ENCODE assay signal across 8 cellular contexts in genomic region chr3:194577985-194578905, GRCh38. TPM values are rescaled to one million over a fixed set of nuclear protein-coding genes. Genes with fewer than 3 reads are reported as not detected.
DNase-seq lines count a peak whose midpoint lies in the region; ATAC-seq and TF ChIP-seq lines count a peak whose summit lies in the region.

No MANE protein-coding gene starts in this region.

- DNase-seq in T1000 (lab: John Stamatoyannopoulos, UW) (peak; percentile 31), NCI-H69 (lab: John Stamatoyannopoulos, UW) (no peak)
- peak; percentile 16 for DNase-seq in stimulated activated CD8-positive, alpha-beta memory T cell treated with anti-CD3 and anti-CD28 coated beads, Interleukin-4, amount 100 ng/mL, for 24 hours (ENCODE audit: low read depth)

- H3K27me3 ChIP-seq in gastroesophageal sphincter, result peaks cover 9% of the 10 kb centered on the region

- no peak for TF ChIP-seq POLR2A in gastroesophageal sphincter (IDR thresholded peaks at IDR 0.05)

- POLR2A ChIA-PET in HEK293 (lab: Yijun Ruan, JAX), result interaction anchor here (0.8 kb wide), 1 partner anchor 95 kb away, joined by 3 read pairs; no protein-coding TSS in a partner anchor

- H3K36me3 ChIP-seq in HEK293 (ENCODE audit: control insufficient read depth in 2 of 2, insufficient read depth in 1 of 2, low read length in 2 of 2), result no peaks in the 10 kb centered on the region
- H3K36me3 ChIP-seq in gastroesophageal sphincter, result no peaks in the 10 kb centered on the region

- CTCF ChIA-PET in HEK293 (lab: Yijun Ruan, JAX), result no interaction called here

- H3K9me3 ChIP-seq in HEK293 (ENCODE audit: control insufficient read depth, insufficient read depth, low read depth, low read length), result no peaks in the 10 kb centered on the region
- H3K9me3 ChIP-seq in gastroesophageal sphincter, result no peaks in the 10 kb centered on the region

- no peak overlapping the region for H3K4me3 ChIP-seq in HEK293 (ENCODE audit: low read depth, low read length)
- H3K4me3 ChIP-seq in gastroesophageal sphincter, result no peak overlapping the region

- 40 to 53% methylated on average over 5 to 6 of the region's 9 CpGs for WGBS in gastroesophageal sphincter (ENCODE audit: low coverage in 1 of 2), 2 donors

- TF ChIP-seq CTCF in HEK293 (tag by site-specific recombination; IDR thresholded peaks at IDR 0.05) (no peak), gastroesophageal sphincter (IDR thresholded peaks at IDR 0.05) (no peak)

- peak; percentile 58 for ATAC-seq in gastroesophageal sphincter
- no peak for ATAC-seq in HG03095 (IDR thresholded peaks at IDR 0.05; ENCODE audit: unreplicated experiment)
- no peak for ATAC-seq in GM21360 (IDR thresholded peaks at IDR 0.05; ENCODE audit: unreplicated experiment)
- no peak for ATAC-seq in GM21381 (IDR thresholded peaks at IDR 0.05; ENCODE audit: unreplicated experiment)

- H3K4me1 ChIP-seq in HEK293 (ENCODE audit: control insufficient read depth, insufficient read depth, low read length) (no peaks in the 10 kb centered on the region), gastroesophageal sphincter (peaks cover 0 to 2% (median 0%) of the 10 kb centered on the region in 3 donors)

- H3K27ac ChIP-seq in HEK293 (ENCODE audit: extremely low read depth, low read depth, low read length) (no peak overlapping the region), gastroesophageal sphincter (no peak overlapping the region)

- no peak for TF ChIP-seq EP300 in gastroesophageal sphincter (IDR thresholded peaks at IDR 0.05)

TF ChIP-seq in HEK293, 187 proteins besides CTCF, POLR2A, EP300 and RAD21 (continues in another document):
- TF ChIP-seq ZNF311 (tag by site-specific recombination; IDR thresholded peaks at IDR 0.05; ENCODE audit: borderline replicate concordance) (no peak), ZNF548 (tag by site-specific recombination; IDR thresholded peaks at IDR 0.05) (no peak), KLF9 (tag by site-specific recombination; IDR thresholded peaks at IDR 0.05; ENCODE audit: low read depth) (no peak), ZBTB21 (tag by site-specific recombination; IDR thresholded peaks at IDR 0.05) (0 out of 2 replicates have a peak, but pooled peaks have one; percentile 28), SP3 (tag by site-specific recombination; IDR thresholded peaks at IDR 0.05) (no peak), ZIC2 (tag by site-specific recombination; IDR thresholded peaks at IDR 0.05) (0 out of 2 replicates have a peak, but pooled peaks have one; percentile 28), TCF7L2 (IDR thresholded peaks at IDR 0.05; ENCODE audit: borderline replicate concordance, low read depth, low read length) (no peak), ZSCAN5A (tag by site-specific recombination; IDR thresholded peaks at IDR 0.05) (no peak), ZEB2 (tag by site-specific recombination; IDR thresholded peaks at IDR 0.05) (no peak; the same call in 1 of the 2 replicates), ZNF791 (tag by site-specific recombination; IDR thresholded peaks at IDR 0.05) (no peak), ZNF366 (tag by site-specific recombination; conservative IDR thresholded peaks at IDR 0.05) (0 out of 2 replicates have a peak, but pooled peaks have one; percentile 28), ZNF37A (tag by site-specific recombination; IDR thresholded peaks at IDR 0.05) (no peak), HOXD13 (CRISPR knock-in tag; IDR thresholded peaks at IDR 0.05; ENCODE audit: borderline replicate concordance) (no peak), SCRT2 (tag by site-specific recombination; IDR thresholded peaks at IDR 0.05) (no peak), HOXC10 (CRISPR knock-in tag; IDR thresholded peaks at IDR 0.05) (no peak), ZNF670 (tag by site-specific recombination; IDR thresholded peaks at IDR 0.05; ENCODE audit: low read depth) (no peak), ZNF223 (tag by site-specific recombination; IDR thresholded peaks at IDR 0.05) (no peak), ZFP69B (tag by site-specific recombination; IDR thresholded peaks at IDR 0.05) (peak; percentile 94), ZNF239 (tag by site-specific recombination; IDR thresholded peaks at IDR 0.05) (no peak), ZNF23 (tag by site-specific recombination; IDR thresholded peaks at IDR 0.05; ENCODE audit: borderline replicate concordance) (no peak), ZNF423 (tag by site-specific recombination; IDR thresholded peaks at IDR 0.05) (no peak), ZNF146 (tag by site-specific recombination; IDR thresholded peaks at IDR 0.05) (no peak), KLF8 (tag by site-specific recombination; IDR thresholded peaks at IDR 0.05) (no peak), OVOL3 (tag by site-specific recombination; IDR thresholded peaks at IDR 0.05) (no peak), HOXA7 (CRISPR knock-in tag; IDR thresholded peaks at IDR 0.05; ENCODE audit: borderline replicate concordance) (no peak), SP7 (tag by site-specific recombination; IDR thresholded peaks at IDR 0.05) (peak; percentile 75), ZNF777 (tag by site-specific recombination; IDR thresholded peaks at IDR 0.05; ENCODE audit: borderline replicate concordance) (no peak), GLIS1 (tag by site-specific recombination; IDR thresholded peaks at IDR 0.05) (peak; percentile 61; the same call in 1 of the 2 replicates), ZNF600 (tag by site-specific recombination; IDR thresholded peaks at IDR 0.05) (peak; percentile 94)
- TF ChIP-seq, protein P1, sequence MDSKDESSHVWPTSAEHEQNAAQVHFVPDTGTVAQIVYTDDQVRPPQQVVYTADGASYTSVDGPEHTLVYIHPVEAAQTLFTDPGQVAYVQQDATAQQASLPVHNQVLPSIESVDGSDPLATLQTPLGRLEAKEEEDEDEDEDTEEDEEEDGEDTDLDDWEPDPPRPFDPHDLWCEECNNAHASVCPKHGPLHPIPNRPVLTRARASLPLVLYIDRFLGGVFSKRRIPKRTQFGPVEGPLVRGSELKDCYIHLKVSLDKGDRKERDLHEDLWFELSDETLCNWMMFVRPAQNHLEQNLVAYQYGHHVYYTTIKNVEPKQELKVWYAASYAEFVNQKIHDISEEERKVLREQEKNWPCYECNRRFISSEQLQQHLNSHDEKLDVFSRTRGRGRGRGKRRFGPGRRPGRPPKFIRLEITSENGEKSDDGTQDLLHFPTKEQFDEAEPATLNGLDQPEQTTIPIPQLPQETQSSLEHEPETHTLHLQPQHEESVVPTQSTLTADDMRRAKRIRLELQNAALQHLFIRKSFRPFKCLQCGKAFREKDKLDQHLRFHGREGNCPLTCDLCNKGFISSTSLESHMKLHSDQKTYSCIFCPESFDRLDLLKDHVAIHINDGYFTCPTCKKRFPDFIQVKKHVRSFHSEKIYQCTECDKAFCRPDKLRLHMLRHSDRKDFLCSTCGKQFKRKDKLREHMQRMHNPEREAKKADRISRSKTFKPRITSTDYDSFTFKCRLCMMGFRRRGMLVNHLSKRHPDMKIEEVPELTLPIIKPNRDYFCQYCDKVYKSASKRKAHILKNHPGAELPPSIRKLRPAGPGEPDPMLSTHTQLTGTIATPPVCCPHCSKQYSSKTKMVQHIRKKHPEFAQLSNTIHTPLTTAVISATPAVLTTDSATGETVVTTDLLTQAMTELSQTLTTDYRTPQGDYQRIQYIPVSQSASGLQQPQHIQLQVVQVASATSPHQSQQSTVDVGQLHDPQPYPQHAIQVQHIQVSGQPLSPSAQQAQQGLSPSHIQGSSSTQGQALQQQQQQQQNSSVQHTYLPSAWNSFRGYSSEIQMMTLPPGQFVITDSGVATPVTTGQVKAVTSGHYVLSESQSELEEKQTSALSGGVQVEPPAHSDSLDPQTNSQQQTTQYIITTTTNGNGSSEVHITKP (tag by site-specific recombination; IDR thresholded peaks at IDR 0.05), result peak; percentile 47; the same call in 1 of the 2 replicates
- TF ChIP-seq, protein P2, sequence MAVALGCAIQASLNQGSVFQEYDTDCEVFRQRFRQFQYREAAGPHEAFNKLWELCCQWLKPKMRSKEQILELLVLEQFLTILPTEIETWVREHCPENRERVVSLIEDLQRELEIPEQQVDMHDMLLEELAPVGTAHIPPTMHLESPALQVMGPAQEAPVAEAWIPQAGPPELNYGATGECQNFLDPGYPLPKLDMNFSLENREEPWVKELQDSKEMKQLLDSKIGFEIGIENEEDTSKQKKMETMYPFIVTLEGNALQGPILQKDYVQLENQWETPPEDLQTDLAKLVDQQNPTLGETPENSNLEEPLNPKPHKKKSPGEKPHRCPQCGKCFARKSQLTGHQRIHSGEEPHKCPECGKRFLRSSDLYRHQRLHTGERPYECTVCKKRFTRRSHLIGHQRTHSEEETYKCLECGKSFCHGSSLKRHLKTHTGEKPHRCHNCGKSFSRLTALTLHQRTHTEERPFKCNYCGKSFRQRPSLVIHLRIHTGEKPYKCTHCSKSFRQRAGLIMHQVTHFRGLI (tag by site-specific recombination; IDR thresholded peaks at IDR 0.05), result no peak
- TF ChIP-seq, protein P3, sequence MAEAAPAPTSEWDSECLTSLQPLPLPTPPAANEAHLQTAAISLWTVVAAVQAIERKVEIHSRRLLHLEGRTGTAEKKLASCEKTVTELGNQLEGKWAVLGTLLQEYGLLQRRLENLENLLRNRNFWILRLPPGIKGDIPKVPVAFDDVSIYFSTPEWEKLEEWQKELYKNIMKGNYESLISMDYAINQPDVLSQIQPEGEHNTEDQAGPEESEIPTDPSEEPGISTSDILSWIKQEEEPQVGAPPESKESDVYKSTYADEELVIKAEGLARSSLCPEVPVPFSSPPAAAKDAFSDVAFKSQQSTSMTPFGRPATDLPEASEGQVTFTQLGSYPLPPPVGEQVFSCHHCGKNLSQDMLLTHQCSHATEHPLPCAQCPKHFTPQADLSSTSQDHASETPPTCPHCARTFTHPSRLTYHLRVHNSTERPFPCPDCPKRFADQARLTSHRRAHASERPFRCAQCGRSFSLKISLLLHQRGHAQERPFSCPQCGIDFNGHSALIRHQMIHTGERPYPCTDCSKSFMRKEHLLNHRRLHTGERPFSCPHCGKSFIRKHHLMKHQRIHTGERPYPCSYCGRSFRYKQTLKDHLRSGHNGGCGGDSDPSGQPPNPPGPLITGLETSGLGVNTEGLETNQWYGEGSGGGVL (tag by site-specific recombination; IDR thresholded peaks at IDR 0.05), result no peak; the same call in 1 of the 2 replicates

RNA-seq across cellular contexts. Expression of gene TMEM44, which starts 55.0 kb away (rescaled TPM):
- total RNA-seq in gastroesophageal sphincter, result 1 to 10 TPM; 4.4 to 8.8 (median 7.4) TPM
